In genomic region chr2:202642567-202642966, GRCh38 we compare ENCODE assay signal across 14 cellular contexts. TPM values are rescaled to one million over a fixed set of nuclear protein-coding genes. Genes with fewer than 3 reads are reported as not detected.
DNase-seq lines count a peak whose midpoint lies in the region; ATAC-seq, FAIRE-seq and TF ChIP-seq lines count a peak whose summit lies in the region.
"Had no signal": no experiment of that assay in that cellular context is flagged by ENCODE, and none has a peak within 500 bp of the region (broad histone marks: within the 10 kb centered on the region; RNA-seq: fewer than 3 reads in every experiment).

No MANE protein-coding gene starts in this region.

- WGBS in GM12878 (ENCODE audit: insufficient coverage, insufficient replicate concordance, low lambda C conversion rate, missing lambda C conversion rate): 35% methylated on average over 2 of the region's 2 CpGs

- CTCF ChIA-PET in CD4-positive, alpha-beta memory T cell (lab: Charles Lee; ENCODE audit: partially characterized antibody): interaction anchor here (1.0 to 1.1 kb wide), 3 partner anchors 8 to 54 kb away, joined by 3 to 4 read pairs (median 4); partner anchors contain the start of gene FAM117B
- CTCF ChIA-PET in GM12878 (lab: Yijun Ruan, JAX): interaction anchor here (2.5 to 3.1 kb wide), 2 partner anchors 22 to 53 kb away, joined by 11 to 21 read pairs; no protein-coding TSS in a partner anchor

- no peak for DNase-seq in CD4-positive, alpha-beta memory T cell
- DNase-seq in GM12878 (ENCODE audit: low read depth, low spot score) (no peak), T-helper 9 cell (no peak)
- DNase-seq: activated naive CD4-positive, alpha-beta T cell treated with anti-CD3 and anti-CD28 coated beads, Interleukin-2, amount 50 U/mL, for 16 hours; effector CD4-positive, alpha-beta T cell; H9; left colon; NCI-H774; posterior cingulate gyrus had no signal

- peak overlapping the region in 1 of 2 donors; percentile 4 for H3K4me3 ChIP-seq in CD4-positive, alpha-beta memory T cell (ENCODE audit: low read length in 2 of 2)
- H3K4me3 ChIP-seq in HUES6 (ENCODE audit: low read depth, low read length) (no peak overlapping the region), GM12878 (peak overlapping the region; percentile 40; the same call in 1 of the 2 replicates), parathyroid adenoma (ENCODE audit: low read depth, low read length) (no peak overlapping the region)

- H3K27me3 ChIP-seq in CD4-positive, alpha-beta memory T cell (ENCODE audit: insufficient read depth, low read length): no peaks in the 10 kb centered on the region
- H3K27me3 ChIP-seq in HUES6 (ENCODE audit: control insufficient read depth, insufficient read depth, low read length) (no peaks in the 10 kb centered on the region), GM12878 (replicated peaks in 1 of 2; ENCODE audit: control insufficient read depth in 2 of 2, insufficient read depth in 2 of 2, low read length in 1 of 2) (no peaks in the 10 kb centered on the region), parathyroid adenoma (ENCODE audit: control insufficient read depth, insufficient read depth, low read length) (no peaks in the 10 kb centered on the region)

- no peak overlapping the region for H3K4me3 Mint-ChIP-seq in CD4-positive, alpha-beta memory T cell
- H3K4me3 Mint-ChIP-seq: H9, WTC11 had no signal

- H2AFZ ChIP-seq in GM12878 (ENCODE audit: control insufficient read depth, low read depth, low read length) (peak overlapping the region; percentile 79), parathyroid adenoma (peak overlapping the region; percentile 34)

- no peaks in the 10 kb centered on the region for H3K9me3 ChIP-seq in CD4-positive, alpha-beta memory T cell (ENCODE audit: control insufficient read depth in 1 of 2, low read length in 2 of 2)
- H3K9me3 ChIP-seq in HUES6 (ENCODE audit: control insufficient read depth, insufficient read depth, low read depth, low read length) (no peaks in the 10 kb centered on the region), GM12878 (replicated peaks; ENCODE audit: control insufficient read depth, insufficient read depth, low read length) (no peaks in the 10 kb centered on the region), parathyroid adenoma (ENCODE audit: control insufficient read depth, low read length) (no peaks in the 10 kb centered on the region)

- no peak for TF ChIP-seq CTCF in GM12878 (IDR thresholded peaks at IDR 0.05 in 2 of 3, conservative IDR thresholded peaks at IDR 0.05 in 1 of 3; ENCODE audit: control insufficient read depth in 2 of 3, extremely low read depth in 1 of 3, insufficient read depth in 1 of 3, low read depth in 3 of 3, low read length in 3 of 3)
- no peak for TF ChIP-seq CTCF in parathyroid adenoma (IDR thresholded peaks at IDR 0.05)

- H3K36me3 ChIP-seq in CD4-positive, alpha-beta memory T cell (ENCODE audit: insufficient read depth, low read length): no peaks in the 10 kb centered on the region
- no peaks in the 10 kb centered on the region; the same call in 1 of the 2 replicates for H3K36me3 ChIP-seq in HUES6 (ENCODE audit: control insufficient read depth, insufficient read depth, low read length)
- H3K36me3 ChIP-seq in GM12878 (ENCODE audit: control insufficient read depth in 2 of 2, insufficient read depth in 2 of 2, low read length in 1 of 2): no peaks in the 10 kb centered on the region
- no peaks in the 10 kb centered on the region for H3K36me3 ChIP-seq in parathyroid adenoma (ENCODE audit: control insufficient read depth, insufficient read depth, low read length)

- no peak overlapping the region for H3K9ac ChIP-seq in HUES6 (ENCODE audit: low read length)
- peak overlapping the region; percentile 38; the same call in 1 of the 2 replicates for H3K9ac ChIP-seq in GM12878 (ENCODE audit: control insufficient read depth, insufficient read depth, low read length)
- H3K9ac ChIP-seq in parathyroid adenoma: no peak overlapping the region

- no peaks in the 10 kb centered on the region for H3K36me3 Mint-ChIP-seq in CD4-positive, alpha-beta memory T cell

- no peaks in the 10 kb centered on the region for H4K20me1 ChIP-seq in GM12878 (ENCODE audit: control insufficient read depth, insufficient read depth)

- H3K27me3 Mint-ChIP-seq in CD4-positive, alpha-beta memory T cell: no peaks in the 10 kb centered on the region

- POLR2A ChIA-PET in CD4-positive, alpha-beta memory T cell (lab: Charles Lee; ENCODE audit: partially characterized antibody): interaction anchor here (0.9 to 3.1 kb wide), 5 partner anchors 8 to 1779 kb away, joined by 3 to 56 read pairs (median 7); partner anchors contain the start of genes CYP20A1 and FAM117B
- POLR2A ChIA-PET in GM12878 (lab: Charles Lee): no interaction called here

- TSS peak; percentile 10 for BruUV-seq in GM12878 (replicated peaks; lab: Mats Ljungman, UMichigan)

- peak; percentile 31 for FAIRE-seq in GM12878 (lab: Jason Lieb, UNC)

- SMC1A ChIA-PET in GM12878 (lab: Charles Lee; ENCODE audit: uncharacterized antibody, unreplicated experiment): interaction anchor here (0.7 to 2.0 kb wide), 8 partner anchors 10 to 263 kb away, joined by 3 to 13 read pairs (median 3); no protein-coding TSS in a partner anchor

- no peak overlapping the region for H3K27ac Mint-ChIP-seq in CD4-positive, alpha-beta memory T cell
- H3K27ac Mint-ChIP-seq: H9, WTC11 had no signal

- intact Hi-C loops in CD4-positive, alpha-beta memory T cell (cut with micrococcal nuclease): no loop called here
- intact Hi-C loops in GM12878 (cut with micrococcal nuclease; ENCODE audit: unreplicated experiment): no loop called here

- peak overlapping the region; percentile 27 for H3K27ac ChIP-seq in CD4-positive, alpha-beta memory T cell (ENCODE audit: low read depth, low read length)
- H3K27ac ChIP-seq in HUES6 (ENCODE audit: low read depth, low read length): 0 out of 2 replicates have a peak overlapping the region, but pooled peaks have one; percentile 41
- peak overlapping the region; percentile 67 for H3K27ac ChIP-seq in GM12878 (ENCODE audit: control insufficient read depth, insufficient read depth)
- H3K27ac ChIP-seq in parathyroid adenoma: peak overlapping the region; percentile 34

- H3K4me1 Mint-ChIP-seq in CD4-positive, alpha-beta memory T cell: peaks cover 36 to 59% (median 50%) of the 10 kb centered on the region in 4 donors

- TF ChIP-seq POLR2A in GM12878 (IDR thresholded peaks at IDR 0.05; ENCODE audit: low read depth, low read length): no peak

- peak overlapping the region; percentile 95 for H3K4me2 ChIP-seq in GM12878 (ENCODE audit: control insufficient read depth, insufficient read depth)
- no peak overlapping the region for H3K4me2 ChIP-seq in parathyroid adenoma (ENCODE audit: low read length)

- in situ Hi-C loops in GM12878 (cut with MboI): no loop called here

- TF ChIP-seq EP300 in GM12878 (IDR thresholded peaks at IDR 0.05; ENCODE audit: borderline replicate concordance in 1 of 2, control insufficient read depth in 1 of 2, low read depth in 2 of 2, low read length in 2 of 2): no peak

- no peak for TF ChIP-seq RAD21 in GM12878 (IDR thresholded peaks at IDR 0.05; ENCODE audit: insufficient read depth, low read depth, low read length)

- H3K9me3 Mint-ChIP-seq in CD4-positive, alpha-beta memory T cell: no peaks in the 10 kb centered on the region
- H3K9me3 Mint-ChIP-seq: H9, WTC11 had no signal

- peak; percentile 9; the same call in 2 of the 3 replicates for ATAC-seq in GM12878
- ATAC-seq in HG03039 (IDR thresholded peaks at IDR 0.05; ENCODE audit: unreplicated experiment): no peak
- no peak for ATAC-seq in HG02610 (IDR thresholded peaks at IDR 0.05; ENCODE audit: unreplicated experiment)
- ATAC-seq: WTC11 had no signal

- H3K4me1 ChIP-seq in CD4-positive, alpha-beta memory T cell (ENCODE audit: insufficient read depth, low read length): peaks cover 85% of the 10 kb centered on the region
- H3K4me1 ChIP-seq in HUES6 (ENCODE audit: control insufficient read depth, insufficient read depth, low read length): peaks cover 10% of the 10 kb centered on the region
- H3K4me1 ChIP-seq in GM12878 (ENCODE audit: control insufficient read depth, insufficient read depth, low read length): peaks cover 14% of the 10 kb centered on the region
- peaks cover 10% of the 10 kb centered on the region for H3K4me1 ChIP-seq in parathyroid adenoma

- H3K79me2 ChIP-seq in GM12878 (ENCODE audit: control insufficient read depth, insufficient read depth, low read length) (peaks cover 17% of the 10 kb centered on the region), parathyroid adenoma (peaks cover 26% of the 10 kb centered on the region)

- RAD21 ChIA-PET in GM12878 (lab: Charles Lee; ENCODE audit: unreplicated experiment): interaction anchor here (1.0 to 2.8 kb wide), 5 partner anchors 8 to 598 kb away, joined by 3 to 14 read pairs (median 5); partner anchors contain the start of gene FAM117B

TF ChIP-seq in GM12878, 131 proteins besides CTCF, POLR2A, EP300 and RAD21:
- TF ChIP-seq PML (IDR thresholded peaks at IDR 0.05; ENCODE audit: low read length) (no peak), POLR2AphosphoS2 (IDR thresholded peaks at IDR 0.05; ENCODE audit: low read depth, low read length) (no peak), JUNB (IDR thresholded peaks at IDR 0.05) (peak; percentile 54)

RNA-seq across cellular contexts. Expression of gene FAM117B, which starts 7.8 kb away (rescaled TPM):
- total RNA-seq in CD4-positive, alpha-beta memory T cell: 10 to 100 TPM; 26.2 to 27.1 TPM
- polyA plus RNA-seq in CD4-positive, alpha-beta memory T cell: 10 to 100 TPM in 1 of 2 donors, 1 to 10 TPM in 1; 4.8 to 11.9 TPM
- total RNA-seq in GM12878 (2013; cell fraction: nucleolus; rRNA removed): 15.7 and 17.3 TPM in 2 replicates
- total RNA-seq in GM12878 (2014; rRNA removed) (3.4 and 3.9 TPM in 2 replicates), GM12878 (2014; rRNA removed; fragmentation: Illumina TruSeq; extraction: Trizol) (3.4 and 3.7 TPM in 2 replicates), GM12878 (2021) (6.7 and 7.6 TPM in 2 replicates)
- polyA plus RNA-seq in GM12878 (2011; ENCODE audit: low read depth): 0.97 TPM
- polyA plus RNA-seq in GM12878 (2011; rRNA removed) (4.0 and 4.4 TPM in 2 replicates), GM12878 (2014; fragmentation: Illumina TruSeq; extraction: Trizol) (5.9 and 7.1 TPM in 2 replicates), GM12878 (2014; fragmentation: Nextera tagmentation; extraction: Ambion mirVana) (1 to 10 TPM; 1.6 to 4.1 TPM), GM12878 (2014; rRNA removed) (3.4 and 4.0 TPM in 2 replicates), GM12878 (2016; fragmentation: Nextera tagmentation; extraction: Ambion mirVana) (1 to 10 TPM; 4.4 to 4.7 TPM)
- polyA plus RNA-seq in GM12878 (2011; cell fraction: cytosol; rRNA removed): 1.8 and 3.1 TPM in 2 replicates
- 1.8 and 2.1 TPM in 2 replicates for polyA plus RNA-seq in GM12878 (2011; cell fraction: nucleus; rRNA removed)
- 2.2 and 2.8 TPM in 2 replicates for polyA plus RNA-seq in GM12878 (2012)
- polyA minus RNA-seq in GM12878 (2011; rRNA and poly(A)+ RNA removed): 5.4 and 5.8 TPM in 2 replicates
- polyA minus RNA-seq in GM12878 (2011; cell fraction: cytosol; rRNA and poly(A)+ RNA removed): 3.0 and 3.5 TPM in 2 replicates
- 2.1 and 6.9 TPM in 2 replicates for polyA minus RNA-seq in GM12878 (2011; cell fraction: nucleus; rRNA and poly(A)+ RNA removed)
